9 cellular contexts compared by ENCODE assay signal in genomic region chr12:126663304-126664094, GRCh38.
DNase-seq lines count a peak whose midpoint lies in the region; ATAC-seq and TF ChIP-seq lines count a peak whose summit lies in the region.
"Had no signal": no experiment of that assay in that cellular context is flagged by ENCODE, and none has a peak within 500 bp of the region (broad histone marks: within the 10 kb centered on the region; RNA-seq: fewer than 3 reads in every experiment).

No MANE protein-coding gene starts in this region.

- H3K4me3 Mint-ChIP-seq in activated naive CD8-positive, alpha-beta T cell treated with anti-CD3 and anti-CD28 coated beads for 36 hours = no peak overlapping the region
- H3K4me3 Mint-ChIP-seq in CD14-positive monocyte = no peak overlapping the region
- H3K4me3 Mint-ChIP-seq in naive thymus-derived CD4-positive, alpha-beta T cell = no peak overlapping the region

- H3K27me3 Mint-ChIP-seq in activated naive CD8-positive, alpha-beta T cell treated with anti-CD3 and anti-CD28 coated beads for 36 hours = no peaks in the 10 kb centered on the region
- H3K27me3 Mint-ChIP-seq in CD14-positive monocyte (ENCODE audit: low read depth in 3 of 3) = no peaks in the 10 kb centered on the region
- H3K27me3 Mint-ChIP-seq in naive thymus-derived CD4-positive, alpha-beta T cell = peaks cover 0 to 6% (median 0%) of the 10 kb centered on the region in 5 donors

- no peaks in the 10 kb centered on the region for H3K36me3 ChIP-seq in naive thymus-derived CD4-positive, alpha-beta T cell (ENCODE audit: control insufficient read depth in 2 of 3, insufficient read depth in 3 of 3, low read length in 3 of 3)
- H3K36me3 ChIP-seq: pancreas had no signal

- no peaks in the 10 kb centered on the region for H3K4me1 Mint-ChIP-seq in activated naive CD8-positive, alpha-beta T cell treated with anti-CD3 and anti-CD28 coated beads for 36 hours
- H3K4me1 Mint-ChIP-seq in CD14-positive monocyte = no peaks in the 10 kb centered on the region
- H3K4me1 Mint-ChIP-seq in naive thymus-derived CD4-positive, alpha-beta T cell = no peaks in the 10 kb centered on the region

- no peak overlapping the region for H3K27ac ChIP-seq in naive thymus-derived CD4-positive, alpha-beta T cell (ENCODE audit: low read depth, low read length)
- H3K27ac ChIP-seq: pancreas had no signal

- intact Hi-C loops in CD14-positive monocyte (cut with micrococcal nuclease) = no loop called here
- intact Hi-C loops in naive thymus-derived CD4-positive, alpha-beta T cell (cut with micrococcal nuclease) = no loop called here

- POLR2A ChIA-PET in naive thymus-derived CD4-positive, alpha-beta T cell (lab: Charles Lee) = no interaction called here

- peak; percentile 57 to 75 for DNase-seq in NCI-H2081 (lab: John Stamatoyannopoulos, UW)
- DNase-seq in NCI-H2081 treated with DMSO at 0.1 percent for 48 hours (lab: John Stamatoyannopoulos, UW) = no peak
- peak; percentile 2 to 45 for DNase-seq in Kasumi-1 (lab: John Stamatoyannopoulos, UW)
- peak; percentile 6 for DNase-seq in activated naive CD8-positive, alpha-beta T cell treated with anti-CD3 and anti-CD28 coated beads for 36 hours
- peak; percentile 8 for DNase-seq in myocyte (ENCODE audit: low read depth)
- no peak for DNase-seq in CD14-positive monocyte (ENCODE audit: low spot score)
- no peak for DNase-seq in germinal center (ENCODE audit: low spot score)
- no peak for DNase-seq in naive thymus-derived CD4-positive, alpha-beta T cell
- DNase-seq: pancreas had no signal

- CTCF ChIA-PET in naive thymus-derived CD4-positive, alpha-beta T cell (lab: Charles Lee) = no interaction called here

- ATAC-seq in naive thymus-derived CD4-positive, alpha-beta T cell = no peak

- H3K4me1 ChIP-seq in naive thymus-derived CD4-positive, alpha-beta T cell (ENCODE audit: control insufficient read depth in 2 of 2, insufficient read depth in 2 of 2, low read length in 2 of 2) = no peaks in the 10 kb centered on the region
- H3K4me1 ChIP-seq: pancreas had no signal

- H3K4me3 ChIP-seq in naive thymus-derived CD4-positive, alpha-beta T cell (ENCODE audit: low read length) = no peak overlapping the region
- H3K4me3 ChIP-seq: pancreas had no signal

- no peaks in the 10 kb centered on the region for H3K27me3 ChIP-seq in naive thymus-derived CD4-positive, alpha-beta T cell (ENCODE audit: control insufficient read depth in 2 of 2, insufficient read depth in 2 of 2, low read length in 2 of 2)
- H3K27me3 ChIP-seq: pancreas had no signal

- H3K9me3 ChIP-seq in naive thymus-derived CD4-positive, alpha-beta T cell (ENCODE audit: control insufficient read depth in 2 of 3, low read length in 3 of 3) = no peaks in the 10 kb centered on the region
- H3K9me3 ChIP-seq: pancreas had no signal

- H3K36me3 Mint-ChIP-seq in activated naive CD8-positive, alpha-beta T cell treated with anti-CD3 and anti-CD28 coated beads for 36 hours = no peaks in the 10 kb centered on the region
- H3K36me3 Mint-ChIP-seq in CD14-positive monocyte = no peaks in the 10 kb centered on the region
- H3K36me3 Mint-ChIP-seq in naive thymus-derived CD4-positive, alpha-beta T cell = peaks cover 0 to 4% (median 0%) of the 10 kb centered on the region in 5 donors

- no peak overlapping the region for H3K27ac Mint-ChIP-seq in activated naive CD8-positive, alpha-beta T cell treated with anti-CD3 and anti-CD28 coated beads for 36 hours
- H3K27ac Mint-ChIP-seq in CD14-positive monocyte = no peak overlapping the region
- H3K27ac Mint-ChIP-seq in naive thymus-derived CD4-positive, alpha-beta T cell = no peak overlapping the region

- TF ChIP-seq CTCF in CD14-positive monocyte (IDR thresholded peaks at IDR 0.05) = no peak

- H3K9me3 Mint-ChIP-seq in activated naive CD8-positive, alpha-beta T cell treated with anti-CD3 and anti-CD28 coated beads for 36 hours = peaks cover 8% of the 10 kb centered on the region
- peaks cover 2 to 8% (median 5%) of the 10 kb centered on the region in 7 donors for H3K9me3 Mint-ChIP-seq in CD14-positive monocyte
- H3K9me3 Mint-ChIP-seq in naive thymus-derived CD4-positive, alpha-beta T cell = peaks cover 5 to 33% (median 16%) of the 10 kb centered on the region in 11 donors

Comparison
In these comparisons a context has a peak if more than half of its experiments do, and no peak if none do; other contexts are left out.
1. DNase-seq: peak in NCI-H2081 (2 of 2), Kasumi-1 (2 of 2), activated naive CD8-positive, alpha-beta T cell treated with anti-CD3 and anti-CD28 coated beads for 36 hours (single experiment) and myocyte (single experiment); none in NCI-H2081 treated with DMSO at 0.1 percent for 48 hours (single experiment), CD14-positive monocyte (single experiment), germinal center (single experiment) and naive thymus-derived CD4-positive, alpha-beta T cell (0 of 9).